In genomic region chr11:12673924-12674570, GRCh38 we compare ENCODE assay signal across 7 cellular contexts. TPM values are rescaled to one million over a fixed set of nuclear protein-coding genes. Genes with fewer than 3 reads are reported as not detected.
DNase-seq lines count a peak whose midpoint lies in the region; ATAC-seq and TF ChIP-seq lines count a peak whose summit lies in the region.

TEAD1 (plus strand) TSS chr11:12674421.

- no peaks in the 10 kb centered on the region for H3K36me3 Mint-ChIP-seq in activated CD4-positive, alpha-beta T cell treated with anti-CD3 and anti-CD28 coated beads, Interleukin-2, amount 10 ng/mL, durations not matched to agents 7 days and 5 days (ENCODE audit: low read depth)

- H3K36me3 ChIP-seq in colonic mucosa = no peaks in the 10 kb centered on the region

- intact Hi-C loops in colonic mucosa (cut with DNase I) = loop anchor here (5.0 kb wide), 1 partner anchor 218 kb away; no protein-coding TSS in a partner anchor

- peaks cover 60% of the 10 kb centered on the region for H3K27me3 Mint-ChIP-seq in activated CD4-positive, alpha-beta T cell treated with anti-CD3 and anti-CD28 coated beads, Interleukin-2, amount 10 ng/mL, durations not matched to agents 7 days and 5 days

- CTCF ChIA-PET in activated CD4-positive, alpha-beta T cell treated with anti-CD3 and anti-CD28 coated beads, Interleukin-2, amount 10 ng/mL, durations not matched to agents 7 days and 5 days (lab: Charles Lee) = no interaction called here

- peak; percentile 95 for DNase-seq in NCI-H2227 treated with DMSO at 0.1 percent for 48 hours (lab: John Stamatoyannopoulos, UW)
- DNase-seq in activated CD4-positive, alpha-beta T cell treated with anti-CD3 and anti-CD28 coated beads, Interleukin-2, amount 10 ng/mL, durations not matched to agents 7 days and 5 days = peak; percentile 83
- DNase-seq in colonic mucosa = peak; percentile 98
- peak; percentile 97 for DNase-seq in kidney tubule cell (ENCODE audit: low spot score)
- DNase-seq in stimulated activated CD4-positive, alpha-beta T cell treated with anti-CD3 and anti-CD28 coated beads, Interleukin-15, amount 100 ng/mL, for 24 hours = peak; percentile 93

- ATAC-seq in GM18861 (IDR thresholded peaks at IDR 0.05; ENCODE audit: unreplicated experiment) (peak; percentile 71), HG03103 (IDR thresholded peaks at IDR 0.05; ENCODE audit: low read depth, unreplicated experiment) (peak; percentile 68)

- TF ChIP-seq CTCF in colonic mucosa (IDR thresholded peaks at IDR 0.05) = no peak

- peak within 1 kb of the TSS; percentile 75 for H3K4me3 Mint-ChIP-seq in activated CD4-positive, alpha-beta T cell treated with anti-CD3 and anti-CD28 coated beads, Interleukin-2, amount 10 ng/mL, durations not matched to agents 7 days and 5 days

- no peaks in the 10 kb centered on the region for H3K27me3 ChIP-seq in colonic mucosa

- H3K27ac Mint-ChIP-seq in activated CD4-positive, alpha-beta T cell treated with anti-CD3 and anti-CD28 coated beads, Interleukin-2, amount 10 ng/mL, durations not matched to agents 7 days and 5 days = peak within 1 kb of the TSS; percentile 19

- H3K27ac ChIP-seq in colonic mucosa = peak within 1 kb of the TSS; percentile 86

- H3K4me3 ChIP-seq in colonic mucosa = peak within 1 kb of the TSS; percentile 62

- H3K9me3 ChIP-seq in colonic mucosa = no peaks in the 10 kb centered on the region

- peaks cover 10% of the 10 kb centered on the region for H3K4me1 Mint-ChIP-seq in activated CD4-positive, alpha-beta T cell treated with anti-CD3 and anti-CD28 coated beads, Interleukin-2, amount 10 ng/mL, durations not matched to agents 7 days and 5 days

- no peaks in the 10 kb centered on the region for H3K9me3 Mint-ChIP-seq in activated CD4-positive, alpha-beta T cell treated with anti-CD3 and anti-CD28 coated beads, Interleukin-2, amount 10 ng/mL, durations not matched to agents 7 days and 5 days

- POLR2A ChIA-PET in activated CD4-positive, alpha-beta T cell treated with anti-CD3 and anti-CD28 coated beads, Interleukin-2, amount 10 ng/mL, durations not matched to agents 7 days and 5 days (lab: Charles Lee) = no interaction called here

- peak within 1 kb of the TSS; percentile 82 to 94 for H3K9ac ChIP-seq in colonic mucosa (ENCODE audit: low read depth in 2 of 2, low read length in 2 of 2)

- no peaks in the 10 kb centered on the region for H3K4me1 ChIP-seq in colonic mucosa

RNA-seq across cellular contexts. Expression of gene TEAD1, which starts in this region (rescaled TPM):
- under 1 TPM; 0.12 to 0.15 TPM for total RNA-seq in activated CD4-positive, alpha-beta T cell treated with anti-CD3 and anti-CD28 coated beads, Interleukin-2, amount 10 ng/mL, durations not matched to agents 7 days and 5 days
- 10 to 100 TPM; 32.7 to 56.7 TPM for total RNA-seq in colonic mucosa

Comparison
In these comparisons a context has a peak if more than half of its experiments do, and no peak if none do; other contexts are left out.
1. Peak in every context shown above with its lines: DNase-seq, ATAC-seq, H3K4me3 ChIP-seq and H3K27ac ChIP-seq.
2. RNA of gene TEAD1 (total RNA-seq): 32.7 to 56.7 TPM in colonic mucosa; 0.12 to 0.15 TPM in activated CD4-positive, alpha-beta T cell treated with anti-CD3 and anti-CD28 coated beads, Interleukin-2, amount 10 ng/mL, durations not matched to agents 7 days and 5 days; every median in the first group is over 10 times any median in the second.
3. Peak in DNase-seq in activated CD4-positive, alpha-beta T cell treated with anti-CD3 and anti-CD28 coated beads, Interleukin-2, amount 10 ng/mL, durations not matched to agents 7 days and 5 days; RNA of the gene not detected or under 1 TPM.